19 cellular contexts compared by ENCODE assay signal in the genomic region with DNA sequence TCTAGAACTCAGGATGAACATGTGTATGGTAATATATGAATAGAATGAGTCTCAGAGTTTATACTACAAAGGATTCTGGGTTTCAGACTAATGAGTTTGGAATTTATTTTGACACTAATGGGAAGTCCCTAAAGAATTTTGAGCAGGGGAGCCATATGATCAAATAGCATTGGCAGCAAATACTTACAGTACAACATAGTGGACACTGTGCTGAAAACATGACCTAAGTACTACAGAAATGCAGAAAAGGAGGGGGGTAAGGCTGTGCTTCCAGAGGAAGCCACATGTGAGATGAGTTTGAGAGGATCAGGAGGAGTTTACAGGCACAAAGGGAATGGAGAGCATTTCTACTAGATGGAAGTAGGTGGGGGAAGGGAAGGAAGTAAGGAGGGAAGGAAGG.
DNase-seq lines count a peak whose midpoint lies in the region; ATAC-seq lines count a peak whose summit lies in the region.
"Had no signal": no experiment of that assay in that cellular context is flagged by ENCODE, and none has a peak within 500 bp of the region (broad histone marks: within the 10 kb centered on the region; RNA-seq: fewer than 3 reads in every experiment).

No MANE protein-coding gene starts in this region.

- H3K27ac Mint-ChIP-seq in central memory CD8-positive, alpha-beta T cell (ENCODE audit: low read depth), result peak overlapping the region; percentile 58
- H3K27ac Mint-ChIP-seq: activated CD4-positive, alpha-beta T cell treated with anti-CD3 and anti-CD28 coated beads, Interleukin-2, amount 10 ng/mL, durations not matched to agents 7 days and 5 days; natural killer cell had no signal

- in situ Hi-C loops in ACHN (cut with HindIII; ENCODE audit: low pct_ligation_motif_present, low pct_unique_long_range_greater_than_20kb, low sequenced_read_pairs), result no loop called here

- H3K27me3 Mint-ChIP-seq in central memory CD8-positive, alpha-beta T cell, result no peaks in the 10 kb centered on the region
- H3K27me3 Mint-ChIP-seq: activated CD4-positive, alpha-beta T cell treated with anti-CD3 and anti-CD28 coated beads, Interleukin-2, amount 10 ng/mL, durations not matched to agents 7 days and 5 days had no signal

- H3K4me3 Mint-ChIP-seq in central memory CD8-positive, alpha-beta T cell, result peak overlapping the region; percentile 2
- H3K4me3 Mint-ChIP-seq: activated CD4-positive, alpha-beta T cell treated with anti-CD3 and anti-CD28 coated beads, Interleukin-2, amount 10 ng/mL, durations not matched to agents 7 days and 5 days; CD8-positive, alpha-beta T cell; natural killer cell had no signal

- no peak for ATAC-seq in central memory CD8-positive, alpha-beta T cell (replicated peaks; ENCODE audit: extremely low read depth, poor library complexity, severe bottlenecking)
- ATAC-seq in GM19324 (IDR thresholded peaks at IDR 0.05; ENCODE audit: low FRiP score, unreplicated experiment), result no peak
- ATAC-seq: HepG2, natural killer cell had no signal

- DNase-seq in ACHN (peak; percentile 7), NCI-H146 (lab: John Stamatoyannopoulos, UW) (peak; percentile 57), NCI-H774 (lab: John Stamatoyannopoulos, UW) (peak; percentile 61), NCI-H524 treated with DMSO at 0.1 percent for 48 hours (lab: John Stamatoyannopoulos, UW) (no peak), NK-92 (lab: John Stamatoyannopoulos, UW; ENCODE audit: unreplicated experiment) (no peak)
- DNase-seq in central memory CD8-positive, alpha-beta T cell (ENCODE audit: low spot score in 2 of 2), result no peak
- no peak for DNase-seq in stimulated activated naive CD4-positive, alpha-beta T cell (lab: John Stamatoyannopoulos, UW)
- DNase-seq: activated CD4-positive, alpha-beta T cell treated with anti-CD3 and anti-CD28 coated beads, Interleukin-2, amount 10 ng/mL, durations not matched to agents 7 days and 5 days; aorta; CD8-positive, alpha-beta T cell; dermis blood vessel endothelial cell; head of caudate nucleus; natural killer cell; NCI-H2227 treated with DMSO at 0.1 percent for 48 hours; posterior cingulate gyrus; small intestine; testis had no signal

- peaks cover 2% of the 10 kb centered on the region for H3K36me3 Mint-ChIP-seq in central memory CD8-positive, alpha-beta T cell (ENCODE audit: insufficient read depth)
- H3K36me3 Mint-ChIP-seq: CD8-positive, alpha-beta T cell; natural killer cell had no signal

- peaks cover 23% of the 10 kb centered on the region for H3K4me1 Mint-ChIP-seq in central memory CD8-positive, alpha-beta T cell
- H3K4me1 Mint-ChIP-seq: natural killer cell had no signal

- H3K9me3 Mint-ChIP-seq in central memory CD8-positive, alpha-beta T cell, result no peaks in the 10 kb centered on the region
- H3K9me3 Mint-ChIP-seq: activated CD4-positive, alpha-beta T cell treated with anti-CD3 and anti-CD28 coated beads, Interleukin-2, amount 10 ng/mL, durations not matched to agents 7 days and 5 days; CD8-positive, alpha-beta T cell had no signal

Comparison
In these comparisons a context has a peak if more than half of its experiments do, and no peak if none do; other contexts are left out.
1. DNase-seq: peak in ACHN (single experiment), NCI-H146 (single experiment) and NCI-H774 (single experiment); none in central memory CD8-positive, alpha-beta T cell (0 of 2), stimulated activated naive CD4-positive, alpha-beta T cell (0 of 6), NCI-H524 treated with DMSO at 0.1 percent for 48 hours (single experiment) and NK-92 (single experiment).